In genomic region chr7:121045090-121045489, GRCh38 we compare ENCODE assay signal across 3 cellular contexts.
TF ChIP-seq lines count a peak whose summit lies in the region.

No MANE protein-coding gene starts in this region.

TF ChIP-seq in liver, 16 proteins besides CTCF, POLR2A, EP300 and RAD21:
- no peak for TF ChIP-seq NR2F2 (IDR thresholded peaks at IDR 0.05)
- TF ChIP-seq, protein P1, sequence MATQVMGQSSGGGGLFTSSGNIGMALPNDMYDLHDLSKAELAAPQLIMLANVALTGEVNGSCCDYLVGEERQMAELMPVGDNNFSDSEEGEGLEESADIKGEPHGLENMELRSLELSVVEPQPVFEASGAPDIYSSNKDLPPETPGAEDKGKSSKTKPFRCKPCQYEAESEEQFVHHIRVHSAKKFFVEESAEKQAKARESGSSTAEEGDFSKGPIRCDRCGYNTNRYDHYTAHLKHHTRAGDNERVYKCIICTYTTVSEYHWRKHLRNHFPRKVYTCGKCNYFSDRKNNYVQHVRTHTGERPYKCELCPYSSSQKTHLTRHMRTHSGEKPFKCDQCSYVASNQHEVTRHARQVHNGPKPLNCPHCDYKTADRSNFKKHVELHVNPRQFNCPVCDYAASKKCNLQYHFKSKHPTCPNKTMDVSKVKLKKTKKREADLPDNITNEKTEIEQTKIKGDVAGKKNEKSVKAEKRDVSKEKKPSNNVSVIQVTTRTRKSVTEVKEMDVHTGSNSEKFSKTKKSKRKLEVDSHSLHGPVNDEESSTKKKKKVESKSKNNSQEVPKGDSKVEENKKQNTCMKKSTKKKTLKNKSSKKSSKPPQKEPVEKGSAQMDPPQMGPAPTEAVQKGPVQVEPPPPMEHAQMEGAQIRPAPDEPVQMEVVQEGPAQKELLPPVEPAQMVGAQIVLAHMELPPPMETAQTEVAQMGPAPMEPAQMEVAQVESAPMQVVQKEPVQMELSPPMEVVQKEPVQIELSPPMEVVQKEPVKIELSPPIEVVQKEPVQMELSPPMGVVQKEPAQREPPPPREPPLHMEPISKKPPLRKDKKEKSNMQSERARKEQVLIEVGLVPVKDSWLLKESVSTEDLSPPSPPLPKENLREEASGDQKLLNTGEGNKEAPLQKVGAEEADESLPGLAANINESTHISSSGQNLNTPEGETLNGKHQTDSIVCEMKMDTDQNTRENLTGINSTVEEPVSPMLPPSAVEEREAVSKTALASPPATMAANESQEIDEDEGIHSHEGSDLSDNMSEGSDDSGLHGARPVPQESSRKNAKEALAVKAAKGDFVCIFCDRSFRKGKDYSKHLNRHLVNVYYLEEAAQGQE (IDR thresholded peaks at IDR 0.05), result no peak
- TF ChIP-seq ZBTB33 (IDR thresholded peaks at IDR 0.05), result no peak
- no peak for TF ChIP-seq RXRA (IDR thresholded peaks at IDR 0.05)
- no peak for TF ChIP-seq HNF4G (IDR thresholded peaks at IDR 0.05)
- TF ChIP-seq SP1 (IDR thresholded peaks at IDR 0.05), result no peak
- TF ChIP-seq FOXA2 (IDR thresholded peaks at IDR 0.05), result no peak
- no peak for TF ChIP-seq YY1 (IDR thresholded peaks at IDR 0.05)
- no peak for TF ChIP-seq HNF4A (conservative IDR thresholded peaks at IDR 0.05)
- TF ChIP-seq, protein P2, sequence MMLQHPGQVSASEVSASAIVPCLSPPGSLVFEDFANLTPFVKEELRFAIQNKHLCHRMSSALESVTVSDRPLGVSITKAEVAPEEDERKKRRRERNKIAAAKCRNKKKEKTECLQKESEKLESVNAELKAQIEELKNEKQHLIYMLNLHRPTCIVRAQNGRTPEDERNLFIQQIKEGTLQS (IDR thresholded peaks at IDR 0.05), result no peak
- no peak for TF ChIP-seq FOXA1 (IDR thresholded peaks at IDR 0.05)
- no peak for TF ChIP-seq TAF1 (conservative IDR thresholded peaks at IDR 0.05)
- TF ChIP-seq EGR1 (IDR thresholded peaks at IDR 0.05; ENCODE audit: low read depth in 2 of 2), result no peak
- TF ChIP-seq, protein P3, sequence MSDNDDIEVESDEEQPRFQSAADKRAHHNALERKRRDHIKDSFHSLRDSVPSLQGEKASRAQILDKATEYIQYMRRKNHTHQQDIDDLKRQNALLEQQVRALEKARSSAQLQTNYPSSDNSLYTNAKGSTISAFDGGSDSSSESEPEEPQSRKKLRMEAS (IDR thresholded peaks at IDR 0.05), result no peak
- TF ChIP-seq GABPA (IDR thresholded peaks at IDR 0.05 in 1 of 2, conservative IDR thresholded peaks at IDR 0.05 in 1 of 2), result no peak
- no peak for TF ChIP-seq JUND (IDR thresholded peaks at IDR 0.05)

TF ChIP-seq in HepG2, 621 proteins besides CTCF, POLR2A, EP300 and RAD21 (continues in another document):
- TF ChIP-seq ZNF382 (CRISPR knock-in tag; IDR thresholded peaks at IDR 0.05; ENCODE audit: borderline replicate concordance), result no peak
- TF ChIP-seq ZFP91 (CRISPR knock-in tag; IDR thresholded peaks at IDR 0.05; ENCODE audit: borderline replicate concordance), result no peak
- no peak for TF ChIP-seq ZNF251 (CRISPR knock-in tag; IDR thresholded peaks at IDR 0.05)
- no peak for TF ChIP-seq ZBTB7B (CRISPR knock-in tag; IDR thresholded peaks at IDR 0.05)
- no peak for TF ChIP-seq CSRNP1 (CRISPR knock-in tag; IDR thresholded peaks at IDR 0.05)
- no peak for TF ChIP-seq ZNF704 (CRISPR knock-in tag; IDR thresholded peaks at IDR 0.05; ENCODE audit: borderline replicate concordance)
- TF ChIP-seq, protein P4, sequence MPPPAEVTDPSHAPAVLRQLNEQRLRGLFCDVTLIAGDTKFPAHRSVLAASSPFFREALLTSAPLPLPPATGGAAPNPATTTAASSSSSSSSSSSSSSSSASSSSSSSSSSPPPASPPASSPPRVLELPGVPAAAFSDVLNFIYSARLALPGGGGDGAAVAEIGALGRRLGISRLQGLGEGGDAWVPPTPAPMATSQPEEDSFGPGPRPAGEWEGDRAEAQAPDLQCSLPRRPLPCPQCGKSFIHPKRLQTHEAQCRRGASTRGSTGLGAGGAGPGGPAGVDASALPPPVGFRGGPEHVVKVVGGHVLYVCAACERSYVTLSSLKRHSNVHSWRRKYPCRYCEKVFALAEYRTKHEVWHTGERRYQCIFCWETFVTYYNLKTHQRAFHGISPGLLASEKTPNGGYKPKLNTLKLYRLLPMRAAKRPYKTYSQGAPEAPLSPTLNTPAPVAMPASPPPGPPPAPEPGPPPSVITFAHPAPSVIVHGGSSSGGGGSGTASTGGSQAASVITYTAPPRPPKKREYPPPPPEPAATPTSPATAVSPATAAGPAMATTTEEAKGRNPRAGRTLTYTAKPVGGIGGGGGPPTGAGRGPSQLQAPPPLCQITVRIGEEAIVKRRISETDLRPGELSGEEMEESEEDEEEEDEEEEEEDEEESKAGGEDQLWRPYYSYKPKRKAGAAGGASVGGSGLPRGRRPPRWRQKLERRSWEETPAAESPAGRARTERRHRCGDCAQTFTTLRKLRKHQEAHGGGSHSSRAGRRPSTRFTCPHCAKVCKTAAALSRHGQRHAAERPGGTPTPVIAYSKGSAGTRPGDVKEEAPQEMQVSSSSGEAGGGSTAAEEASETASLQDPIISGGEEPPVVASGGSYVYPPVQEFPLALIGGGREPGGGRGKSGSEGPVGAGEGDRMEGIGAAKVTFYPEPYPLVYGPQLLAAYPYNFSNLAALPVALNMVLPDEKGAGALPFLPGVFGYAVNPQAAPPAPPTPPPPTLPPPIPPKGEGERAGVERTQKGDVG (CRISPR knock-in tag; IDR thresholded peaks at IDR 0.05; ENCODE audit: borderline replicate concordance), result no peak
- no peak for TF ChIP-seq HNRNPH1 (optimal IDR thresholded peaks at IDR 0.05; ENCODE audit: low read depth, low read length)
- TF ChIP-seq, protein P5, sequence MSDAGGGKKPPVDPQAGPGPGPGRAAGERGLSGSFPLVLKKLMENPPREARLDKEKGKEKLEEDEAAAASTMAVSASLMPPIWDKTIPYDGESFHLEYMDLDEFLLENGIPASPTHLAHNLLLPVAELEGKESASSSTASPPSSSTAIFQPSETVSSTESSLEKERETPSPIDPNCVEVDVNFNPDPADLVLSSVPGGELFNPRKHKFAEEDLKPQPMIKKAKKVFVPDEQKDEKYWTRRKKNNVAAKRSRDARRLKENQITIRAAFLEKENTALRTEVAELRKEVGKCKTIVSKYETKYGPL (CRISPR knock-in tag; IDR thresholded peaks at IDR 0.05), result no peak

TF ChIP-seq in H1, 55 proteins besides CTCF, POLR2A, EP300 and RAD21:
- TF ChIP-seq JUN (IDR thresholded peaks at IDR 0.05; ENCODE audit: low read depth, low read length), result no peak
- no peak for TF ChIP-seq SIRT6 (IDR thresholded peaks at IDR 0.05; ENCODE audit: low read length)
- TF ChIP-seq SRF (IDR thresholded peaks at IDR 0.05; ENCODE audit: low read depth, low read length), result no peak
- TF ChIP-seq CHD1 (IDR thresholded peaks at IDR 0.05; ENCODE audit: low read depth, low read length), result no peak
- TF ChIP-seq SP1 (IDR thresholded peaks at IDR 0.05; ENCODE audit: low read depth, low read length), result no peak
- TF ChIP-seq SUZ12 (IDR thresholded peaks at IDR 0.05; ENCODE audit: low read length), result no peak
- TF ChIP-seq YY1 (IDR thresholded peaks at IDR 0.05; ENCODE audit: low read depth, low read length), result no peak
- no peak for TF ChIP-seq POLR2AphosphoS5 (IDR thresholded peaks at IDR 0.05; ENCODE audit: low read depth, low read length)
- TF ChIP-seq TAF7 (optimal IDR thresholded peaks at IDR 0.05; ENCODE audit: borderline replicate concordance, low read depth, low read length), result no peak
- TF ChIP-seq BACH1 (IDR thresholded peaks at IDR 0.05; ENCODE audit: low read length), result no peak
- no peak for TF ChIP-seq SP4 (IDR thresholded peaks at IDR 0.05; ENCODE audit: low read length)
TF ChIP-seq in H1: peak in this region for 0.
